Comparison of ENCODE assay signal across 10 cellular contexts in genomic region chr2:219551412-219551811, GRCh38. TPM values are rescaled to one million over a fixed set of nuclear protein-coding genes. Genes with fewer than 3 reads are reported as not detected.
A peak's percentile ranks its signal among the peaks of the same experiment; 100 is the strongest.
DNase-seq lines count a peak whose midpoint lies in the region; ATAC-seq and TF ChIP-seq lines count a peak whose summit lies in the region.
"Had no signal": no experiment of that assay in that cellular context is flagged by ENCODE, and none has a peak within 500 bp of the region (broad histone marks: within the 10 kb centered on the region; RNA-seq: fewer than 3 reads in every experiment).

No MANE protein-coding gene starts in this region.

- no peaks in the 10 kb centered on the region for H3K9me3 Mint-ChIP-seq in activated CD4-positive, alpha-beta T cell treated with anti-CD3 and anti-CD28 coated beads, Interleukin-2, amount 10 ng/mL, durations not matched to agents 24 days and 14 days
- H3K9me3 Mint-ChIP-seq: CD8-positive, alpha-beta T cell had no signal

- peak overlapping the region; percentile 88 for H3K4me3 Mint-ChIP-seq in activated CD4-positive, alpha-beta T cell treated with anti-CD3 and anti-CD28 coated beads, Interleukin-2, amount 10 ng/mL, durations not matched to agents 24 days and 14 days

- no peak for ATAC-seq in HG03442 (IDR thresholded peaks at IDR 0.05; ENCODE audit: unreplicated experiment)

- no peaks in the 10 kb centered on the region for H3K9me3 ChIP-seq in WERI-Rb-1 (ENCODE audit: severe bottlenecking)
- H3K9me3 ChIP-seq in iPS-15b (ENCODE audit: control insufficient read depth, insufficient read depth, low read length) = no peaks in the 10 kb centered on the region
- H3K9me3 ChIP-seq in tibial artery = no peaks in the 10 kb centered on the region
- H3K9me3 ChIP-seq: gastrocnemius medialis had no signal

- H3K4me1 Mint-ChIP-seq in activated CD4-positive, alpha-beta T cell treated with anti-CD3 and anti-CD28 coated beads, Interleukin-2, amount 10 ng/mL, durations not matched to agents 24 days and 14 days = peaks cover 5% of the 10 kb centered on the region

- H3K9ac ChIP-seq in iPS-15b (ENCODE audit: low read depth, low read length) = no peak overlapping the region

- H3K27me3 Mint-ChIP-seq in activated CD4-positive, alpha-beta T cell treated with anti-CD3 and anti-CD28 coated beads, Interleukin-2, amount 10 ng/mL, durations not matched to agents 24 days and 14 days = peaks cover 24% of the 10 kb centered on the region

- H3K36me3 Mint-ChIP-seq in activated CD4-positive, alpha-beta T cell treated with anti-CD3 and anti-CD28 coated beads, Interleukin-2, amount 10 ng/mL, durations not matched to agents 24 days and 14 days (ENCODE audit: low read depth) = no peaks in the 10 kb centered on the region
- H3K36me3 Mint-ChIP-seq: CD8-positive, alpha-beta T cell had no signal

- H3K27ac Mint-ChIP-seq in activated CD4-positive, alpha-beta T cell treated with anti-CD3 and anti-CD28 coated beads, Interleukin-2, amount 10 ng/mL, durations not matched to agents 24 days and 14 days = no peak overlapping the region
- H3K27ac Mint-ChIP-seq: CD8-positive, alpha-beta T cell had no signal

- H3K4me1 ChIP-seq in iPS-15b (ENCODE audit: control insufficient read depth, insufficient read depth, low read length) (peaks cover 5% of the 10 kb centered on the region), tibial artery (peaks cover 0 to 26% (median 19%) of the 10 kb centered on the region in 4 donors)

- intact Hi-C loops in activated CD4-positive, alpha-beta T cell treated with anti-CD3 and anti-CD28 coated beads, Interleukin-2, amount 10 ng/mL, durations not matched to agents 24 days and 14 days (cut with micrococcal nuclease) = no loop called here
- intact Hi-C loops in tibial artery (cut with DNase I; ENCODE audit: low total_unique reads) = loop anchor here (5.0 kb wide), 1 partner anchor 46 kb away; the partner anchor contains the start of gene STK11IP

- no peaks in the 10 kb centered on the region for H3K27me3 ChIP-seq in WERI-Rb-1 (ENCODE audit: insufficient read depth, low read depth, severe bottlenecking)
- H3K27me3 ChIP-seq in iPS-15b (ENCODE audit: control insufficient read depth, insufficient read depth, low read length) = peaks cover 14% of the 10 kb centered on the region
- no peaks in the 10 kb centered on the region for H3K27me3 ChIP-seq in tibial artery
- H3K27me3 ChIP-seq: gastrocnemius medialis had no signal

- H3K4me3 ChIP-seq in WERI-Rb-1 (ENCODE audit: low read depth, low read length) (peak overlapping the region; percentile 62), iPS-15b (ENCODE audit: low read depth, low read length) (peak overlapping the region; percentile 80), tibial artery (peak overlapping the region; percentile 52 to 65)

- TF ChIP-seq CTCF in WERI-Rb-1 (IDR thresholded peaks at IDR 0.05; ENCODE audit: low read depth, low read length) (no peak), tibial artery (IDR thresholded peaks at IDR 0.05) (no peak)

- no peak for DNase-seq in activated CD4-positive, alpha-beta T cell treated with anti-CD3 and anti-CD28 coated beads, Interleukin-2, amount 10 ng/mL, durations not matched to agents 24 days and 14 days
- DNase-seq in activated CD4-positive, alpha-beta T cell treated with anti-CD3 and anti-CD28 coated beads for 48 hours = no peak
- peak; percentile 59 for DNase-seq in WERI-Rb-1
- DNase-seq in tibial artery = no peak
- DNase-seq in activated CD4-positive, alpha-beta T cell treated with anti-CD3 and anti-CD28 coated beads for 1 hour = no peak
- no peak for DNase-seq in LoVo (ENCODE audit: low spot score)
- DNase-seq: gastrocnemius medialis had no signal

- H3K36me3 ChIP-seq in WERI-Rb-1 (peaks cover 32% of the 10 kb centered on the region), iPS-15b (ENCODE audit: control insufficient read depth, insufficient read depth, low read length) (peaks cover 5% of the 10 kb centered on the region), tibial artery (peaks cover 0 to 11% (median 8%) of the 10 kb centered on the region in 3 donors)
- H3K36me3 ChIP-seq: gastrocnemius medialis had no signal

- H3K27ac ChIP-seq in WERI-Rb-1 (no peak overlapping the region), tibial artery (peak overlapping the region; percentile 46 to 48)

RNA-seq across cellular contexts. Expression of gene TMEM198, which starts 7.6 kb away (rescaled TPM):
- 3.1 and 3.4 TPM in 2 replicates for total RNA-seq in activated CD4-positive, alpha-beta T cell treated with anti-CD3 and anti-CD28 coated beads, Interleukin-2, amount 10 ng/mL, durations not matched to agents 24 days and 14 days

RNA-seq across cellular contexts. Expression of gene CHPF, which starts 7.8 kb away (rescaled TPM):
- total RNA-seq in activated CD4-positive, alpha-beta T cell treated with anti-CD3 and anti-CD28 coated beads, Interleukin-2, amount 10 ng/mL, durations not matched to agents 24 days and 14 days = 37.8 and 38.3 TPM in 2 replicates

RNA-seq across cellular contexts. Expression of gene OBSL1, which starts 19.9 kb away (rescaled TPM):
- 0.26 and 0.47 TPM in 2 replicates for total RNA-seq in activated CD4-positive, alpha-beta T cell treated with anti-CD3 and anti-CD28 coated beads, Interleukin-2, amount 10 ng/mL, durations not matched to agents 24 days and 14 days

RNA-seq across cellular contexts. Expression of gene INHA, which starts 20.7 kb away (rescaled TPM):
- not detected in 2 replicates for total RNA-seq in activated CD4-positive, alpha-beta T cell treated with anti-CD3 and anti-CD28 coated beads, Interleukin-2, amount 10 ng/mL, durations not matched to agents 24 days and 14 days
- total RNA-seq: CD8-positive, alpha-beta T cell had no signal

RNA-seq across cellular contexts. Expression of gene ASIC4, which starts 37.1 kb away (rescaled TPM):
- total RNA-seq in activated CD4-positive, alpha-beta T cell treated with anti-CD3 and anti-CD28 coated beads, Interleukin-2, amount 10 ng/mL, durations not matched to agents 24 days and 14 days = not detected in 2 replicates
